In the genomic region with DNA sequence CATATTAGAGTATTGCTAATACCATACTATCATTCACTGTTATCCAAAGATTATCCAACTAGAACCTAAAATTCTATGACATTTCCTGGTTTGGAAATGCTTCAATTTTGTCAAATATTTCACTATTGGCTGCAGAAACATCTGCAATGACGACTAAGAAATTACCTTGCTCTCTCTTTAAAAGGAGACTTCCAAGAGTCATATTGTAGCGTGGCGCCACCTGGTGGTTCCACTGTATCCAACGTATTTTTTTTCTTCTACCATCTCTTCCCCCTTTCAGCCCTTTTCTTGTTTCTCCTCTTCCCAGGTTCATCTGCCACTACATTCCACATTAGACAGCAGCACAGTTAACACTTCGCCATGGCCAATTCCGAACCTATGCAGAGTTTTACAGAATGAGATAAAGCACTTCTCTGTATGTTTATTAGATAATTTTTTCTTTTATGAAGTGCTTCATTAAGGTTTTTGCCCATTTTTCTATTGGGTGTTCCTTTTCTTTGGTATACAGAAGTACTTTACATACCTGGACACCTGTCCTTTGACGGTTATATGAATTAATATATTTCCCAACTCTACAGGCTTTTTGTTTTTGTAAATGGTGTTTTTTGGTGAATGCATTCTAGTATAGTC, we compare ENCODE assay signal across 1 cellular context.
TF ChIP-seq lines count a peak whose summit lies in the region.

No MANE protein-coding gene starts in this region.

TF ChIP-seq in H1, 55 proteins besides CTCF, POLR2A, EP300 and RAD21 (continued from another document):
- no peak for TF ChIP-seq SIN3A (conservative IDR thresholded peaks at IDR 0.05 in 1 of 2, IDR thresholded peaks at IDR 0.05 in 1 of 2; ENCODE audit: low read depth in 1 of 2, low read length in 2 of 2)
- no peak for TF ChIP-seq CHD2 (IDR thresholded peaks at IDR 0.05; ENCODE audit: low read length)
- no peak for TF ChIP-seq SUZ12 (IDR thresholded peaks at IDR 0.05; ENCODE audit: low read length)
- no peak for TF ChIP-seq SP4 (IDR thresholded peaks at IDR 0.05; ENCODE audit: low read length)
- TF ChIP-seq NANOG (IDR thresholded peaks at IDR 0.05; ENCODE audit: insufficient read depth, low read depth, low read length, poor library complexity, severe bottlenecking), result no peak
- no peak for TF ChIP-seq SAP30 (IDR thresholded peaks at IDR 0.05; ENCODE audit: insufficient read depth, insufficient replicate concordance, low read length)
- no peak for TF ChIP-seq KDM4A (IDR thresholded peaks at IDR 0.05; ENCODE audit: low read depth, low read length, severe bottlenecking)
